ENCODE assay signal across 11 cellular contexts in the genomic region with DNA sequence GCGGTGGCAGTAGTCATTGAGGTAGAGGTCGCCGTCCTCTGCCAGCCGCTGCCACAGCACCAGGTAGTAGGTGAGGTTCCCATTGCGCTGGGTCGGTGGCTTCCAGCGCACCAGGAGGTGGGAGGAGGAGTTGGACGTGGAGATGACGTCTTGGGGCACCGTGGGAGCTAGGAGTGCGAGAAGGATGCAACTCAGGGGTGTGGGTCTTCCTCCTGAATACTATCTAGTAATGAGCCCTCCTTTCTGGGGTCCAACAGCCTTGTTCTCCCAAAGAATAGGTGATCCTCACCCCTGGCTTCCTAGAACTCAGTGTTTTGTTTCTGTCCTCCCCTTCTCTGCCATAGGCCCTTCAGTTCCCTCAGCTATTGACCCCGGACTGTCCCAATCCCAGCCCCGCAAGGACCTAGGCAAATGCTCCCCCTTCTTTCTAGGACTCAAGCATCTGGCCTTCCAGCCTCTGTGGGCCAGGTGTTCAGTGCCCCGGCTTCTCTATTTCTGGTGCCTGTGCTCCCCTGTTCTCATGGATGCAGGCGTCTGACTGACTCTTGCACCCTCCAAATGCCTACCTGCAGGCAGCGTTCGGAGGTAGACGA. TPM values are rescaled to one million over a fixed set of nuclear protein-coding genes. Genes with fewer than 3 reads are reported as not detected.
"Had no signal": no experiment of that assay in that cellular context is flagged by ENCODE, and none has a peak within 500 bp of the region (broad histone marks: within the 10 kb centered on the region; RNA-seq: fewer than 3 reads in every experiment).

No MANE protein-coding gene starts in this region.

- H3K4me3 Mint-ChIP-seq: stimulated activated memory B cell treated with anti-CD40 and anti-IgM and Interleukin-4, amounts not matched to agents 10 μg/mL and 1 μg/mL and 100 μg/mL, for 72 hours had no signal

- H3K9me3 Mint-ChIP-seq: endodermal cell; stimulated activated memory B cell treated with anti-CD40 and anti-IgM and Interleukin-4, amounts not matched to agents 10 μg/mL and 1 μg/mL and 100 μg/mL, for 72 hours had no signal

- H3K4me3 ChIP-seq: dorsolateral prefrontal cortex, tibial artery, uterus had no signal

- H3K4me1 ChIP-seq: parathyroid adenoma, uterus had no signal

- H3K9me3 ChIP-seq: tibial artery, uterus had no signal

- H3K27ac ChIP-seq: dorsolateral prefrontal cortex, parathyroid adenoma, tibial artery, uterus had no signal

- ATAC-seq: stimulated activated memory B cell treated with anti-CD40 and anti-IgM and Interleukin-4, amounts not matched to agents 10 μg/mL and 1 μg/mL and 100 μg/mL, for 72 hours had no signal

- H2AFZ ChIP-seq: parathyroid adenoma had no signal

- DNase-seq: dorsolateral prefrontal cortex, kidney glomerular epithelial cell, mesendoderm, T1000, tibial artery, uterus had no signal

- H3K9ac ChIP-seq: parathyroid adenoma had no signal

- H3K27ac Mint-ChIP-seq: endodermal cell; stimulated activated memory B cell treated with anti-CD40 and anti-IgM and Interleukin-4, amounts not matched to agents 10 μg/mL and 1 μg/mL and 100 μg/mL, for 72 hours had no signal

- H3K36me3 ChIP-seq: tibial artery, uterus had no signal

- H3K36me3 Mint-ChIP-seq: stimulated activated memory B cell treated with anti-CD40 and anti-IgM and Interleukin-4, amounts not matched to agents 10 μg/mL and 1 μg/mL and 100 μg/mL, for 72 hours had no signal

RNA-seq across cellular contexts. Expression of a gene that starts 12.9 kb away (rescaled TPM):
- total RNA-seq: lower leg skin, subcutaneous adipose tissue had no signal
